Comparison of ENCODE assay signal across 8 cellular contexts in genomic region chr18:5296706-5297320, GRCh38. TPM values are rescaled to one million over a fixed set of nuclear protein-coding genes. Genes with fewer than 3 reads are reported as not detected.
A peak's percentile ranks its signal among the peaks of the same experiment; 100 is the strongest.
DNase-seq lines count a peak whose midpoint lies in the region; ATAC-seq and TF ChIP-seq lines count a peak whose summit lies in the region.

No MANE protein-coding gene starts in this region.

- no peaks in the 10 kb centered on the region for H3K36me3 ChIP-seq in BE2C

- CTCF ChIA-PET in activated CD8-positive, alpha-beta memory T cell treated with anti-CD3 and anti-CD28 coated beads, Interleukin-2, amount 10 ng/mL, durations not matched to agents 7 days and 5 days (lab: Charles Lee), result interaction anchor here (0.9 to 1.6 kb wide), 7 partner anchors 8 to 59 kb away, joined by 3 to 6 read pairs (median 3); no protein-coding TSS in a partner anchor

- H3K27me3 Mint-ChIP-seq in activated CD8-positive, alpha-beta memory T cell treated with anti-CD3 and anti-CD28 coated beads, Interleukin-2, amount 10 ng/mL, durations not matched to agents 7 days and 5 days, result peaks cover 25% of the 10 kb centered on the region
- peaks cover 23% of the 10 kb centered on the region for H3K27me3 Mint-ChIP-seq in endothelial cell (ENCODE audit: unreplicated experiment)

- no peaks in the 10 kb centered on the region for H3K9me3 Mint-ChIP-seq in activated CD8-positive, alpha-beta memory T cell treated with anti-CD3 and anti-CD28 coated beads, Interleukin-2, amount 10 ng/mL, durations not matched to agents 7 days and 5 days (ENCODE audit: low read depth)
- no peaks in the 10 kb centered on the region for H3K9me3 Mint-ChIP-seq in endothelial cell (ENCODE audit: unreplicated experiment)

- H3K4me3 Mint-ChIP-seq in activated CD8-positive, alpha-beta memory T cell treated with anti-CD3 and anti-CD28 coated beads, Interleukin-2, amount 10 ng/mL, durations not matched to agents 7 days and 5 days, result peak overlapping the region; percentile 94
- H3K4me3 Mint-ChIP-seq in endothelial cell (ENCODE audit: unreplicated experiment), result peak overlapping the region; percentile 94

- ATAC-seq in GM19395 (IDR thresholded peaks at IDR 0.05; ENCODE audit: unreplicated experiment), result peak; percentile 19
- peak; percentile 10 for ATAC-seq in HG03558 (IDR thresholded peaks at IDR 0.05; ENCODE audit: extremely low read depth, unreplicated experiment)
- ATAC-seq in activated CD8-positive, alpha-beta memory T cell treated with anti-CD3 and anti-CD28 coated beads, Interleukin-2, amount 10 ng/mL, durations not matched to agents 7 days and 5 days, result peak; percentile 6

- peak overlapping the region; percentile 97 for H3K27ac Mint-ChIP-seq in activated CD8-positive, alpha-beta memory T cell treated with anti-CD3 and anti-CD28 coated beads, Interleukin-2, amount 10 ng/mL, durations not matched to agents 7 days and 5 days
- peak overlapping the region; percentile 88 for H3K27ac Mint-ChIP-seq in endothelial cell (ENCODE audit: unreplicated experiment)

- peaks cover 16% of the 10 kb centered on the region for H3K4me1 Mint-ChIP-seq in activated CD8-positive, alpha-beta memory T cell treated with anti-CD3 and anti-CD28 coated beads, Interleukin-2, amount 10 ng/mL, durations not matched to agents 7 days and 5 days
- peaks cover 36% of the 10 kb centered on the region for H3K4me1 Mint-ChIP-seq in endothelial cell (ENCODE audit: unreplicated experiment)

- H3K36me3 Mint-ChIP-seq in activated CD8-positive, alpha-beta memory T cell treated with anti-CD3 and anti-CD28 coated beads, Interleukin-2, amount 10 ng/mL, durations not matched to agents 7 days and 5 days, result peaks cover 13% of the 10 kb centered on the region
- H3K36me3 Mint-ChIP-seq in endothelial cell (ENCODE audit: low read depth, unreplicated experiment), result peaks cover 5% of the 10 kb centered on the region

- H3K27me3 ChIP-seq in BE2C, result no peaks in the 10 kb centered on the region

- peak overlapping the region; percentile 61 for H3K4me3 ChIP-seq in BE2C (ENCODE audit: low read depth, low read length)

- no peaks in the 10 kb centered on the region for H3K4me1 ChIP-seq in BE2C

- peak; percentile 73 for DNase-seq in BE2C
- peak; percentile 70 for DNase-seq in NCI-H748 treated with DMSO at 0.1 percent for 48 hours (lab: John Stamatoyannopoulos, UW)
- peak; percentile 80 for DNase-seq in activated CD8-positive, alpha-beta memory T cell treated with anti-CD3 and anti-CD28 coated beads, Interleukin-2, amount 10 ng/mL, durations not matched to agents 7 days and 5 days
- peak; percentile 77 for DNase-seq in endothelial cell (ENCODE audit: low spot score)
- peak; percentile 96 for DNase-seq in mesenteric fat pad (ENCODE audit: low spot score)
- peak; percentile 35 for DNase-seq in stimulated activated CD8-positive, alpha-beta memory T cell treated with anti-CD3 and anti-CD28 coated beads, Interleukin-12 subunit alpha, Interleukin-12 subunit beta, amount 100 ng/mL, for 4 hours (ENCODE audit: low read depth)

- H3K9me3 ChIP-seq in BE2C, result no peaks in the 10 kb centered on the region

- no peak for TF ChIP-seq CTCF in BE2C (IDR thresholded peaks at IDR 0.05; ENCODE audit: low read depth, low read length)
- TF ChIP-seq CTCF in endothelial cell (IDR thresholded peaks at IDR 0.05; ENCODE audit: unreplicated experiment), result no peak

RNA-seq across cellular contexts. Expression of gene ZBTB14, which starts 1.3 kb away (rescaled TPM):
- polyA plus RNA-seq in BE2C (2012; ENCODE audit: insufficient read depth, insufficient read length, low read depth), result 4.8 TPM
- 10 to 100 TPM; 22.5 to 23.6 TPM for total RNA-seq in activated CD8-positive, alpha-beta memory T cell treated with anti-CD3 and anti-CD28 coated beads, Interleukin-2, amount 10 ng/mL, durations not matched to agents 7 days and 5 days
- total RNA-seq in endothelial cell (ENCODE audit: unreplicated experiment) (23.2 TPM), mesenteric fat pad (9.2 TPM)

Comparison
In these comparisons a context has a peak if more than half of its experiments do, and no peak if none do; other contexts are left out.
1. Peak in every context shown above with its lines: DNase-seq, ATAC-seq and H3K4me3 ChIP-seq.
2. DNase-seq: peak in every context shown above with its lines; median percentile 96 in mesenteric fat pad; 80 in activated CD8-positive, alpha-beta memory T cell treated with anti-CD3 and anti-CD28 coated beads, Interleukin-2, amount 10 ng/mL, durations not matched to agents 7 days and 5 days; 77 in endothelial cell; 73 in BE2C; 70 in NCI-H748 treated with DMSO at 0.1 percent for 48 hours; 35 in stimulated activated CD8-positive, alpha-beta memory T cell treated with anti-CD3 and anti-CD28 coated beads, Interleukin-12 subunit alpha, Interleukin-12 subunit beta, amount 100 ng/mL, for 4 hours.